In the genomic region with DNA sequence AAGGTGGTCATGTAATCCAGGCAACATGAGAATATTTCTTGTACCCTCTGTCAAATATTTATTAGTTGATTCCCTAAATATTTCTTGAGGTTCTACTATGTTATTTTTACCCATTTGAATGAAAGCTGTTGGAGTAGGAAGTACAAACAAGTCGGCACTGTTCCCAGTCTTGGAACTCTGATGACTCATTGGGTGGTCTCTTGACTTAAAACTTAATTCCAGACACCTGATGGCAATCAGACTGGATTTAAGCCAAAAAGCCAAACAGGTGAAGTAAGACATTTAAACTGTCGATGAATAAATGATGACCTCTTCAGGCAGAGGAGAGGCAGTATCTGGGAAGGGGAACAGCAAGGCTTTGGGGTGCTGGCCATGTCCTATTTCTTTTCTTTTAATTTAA, we compare ENCODE assay signal across 21 cellular contexts. TPM values are rescaled to one million over a fixed set of nuclear protein-coding genes. Genes with fewer than 3 reads are reported as not detected.
"Had no signal": no experiment of that assay in that cellular context is flagged by ENCODE, and none has a peak within 500 bp of the region (broad histone marks: within the 10 kb centered on the region; RNA-seq: fewer than 3 reads in every experiment).

No MANE protein-coding gene starts in this region.

- FAIRE-seq: frontal cortex had no signal

- H3K36me3 ChIP-seq: brain microvascular endothelial cell, lower lobe of right lung, neural progenitor cell, transverse colon, vagina had no signal

- H3K9me3 ChIP-seq: lower lobe of right lung, transverse colon, vagina had no signal

- H3K27ac Mint-ChIP-seq: activated naive CD8-positive, alpha-beta T cell treated with anti-CD3 and anti-CD28 coated beads for 36 hours; activated T-helper 1 cell treated with anti-CD3 and anti-CD28 coated beads, Interleukin-12 subunit alpha, Interleukin-12 subunit beta, Interleukin-2, Interleukin-4 antibody, amounts not matched to agents 30 ng/mL and 10 ng/mL and 1 ng/mL, durations not matched to agents 14 hours and 24 hours and 36 hours; immature natural killer cell; mesothelial cell of epicardium; neural progenitor cell; stimulated activated naive B cell treated with anti-CD40 and anti-IgM and Interleukin-4, amounts not matched to agents 10 μg/mL and 1 μg/mL and 100 μg/mL, for 72 hours had no signal

- H3K4me1 ChIP-seq: lower lobe of right lung, neural progenitor cell, vagina had no signal

- ATAC-seq: left cardiac atrium; lower lobe of right lung; stimulated activated naive B cell treated with anti-CD40 and anti-IgM and Interleukin-4, amounts not matched to agents 10 μg/mL and 1 μg/mL and 100 μg/mL, for 72 hours had no signal

- DNase-seq: activated CD4-positive, CD25-positive, alpha-beta regulatory T cell treated with anti-CD3 and anti-CD28 coated beads, Interleukin-2, amount 50 U/mL, for 72 hours; activated naive CD8-positive, alpha-beta T cell treated with anti-CD3 and anti-CD28 coated beads for 36 hours; amygdala; brain microvascular endothelial cell; cortex of kidney; effector CD8-positive, alpha-beta T cell; head of caudate nucleus; immature natural killer cell; left cardiac atrium; lower lobe of right lung; stimulated activated CD4-positive, alpha-beta T cell treated with anti-CD3 and anti-CD28 coated beads, Interleukin-2, amount 100 ng/mL, for 48 hours; stimulated activated naive B cell treated with anti-CD40 and anti-IgM and Interleukin-4, amounts not matched to agents 10 μg/mL and 1 μg/mL and 100 μg/mL, for 72 hours; transverse colon had no signal

- H3K27ac ChIP-seq: brain microvascular endothelial cell, epithelial cell of prostate, lower lobe of right lung, neural progenitor cell, transverse colon, vagina had no signal

- H3K27me3 Mint-ChIP-seq: activated naive CD8-positive, alpha-beta T cell treated with anti-CD3 and anti-CD28 coated beads for 36 hours had no signal

- H3K4me3 ChIP-seq: lower lobe of right lung, neural progenitor cell, transverse colon, vagina had no signal

- H3K27me3 ChIP-seq: brain microvascular endothelial cell, neural progenitor cell, transverse colon, vagina had no signal

- H3K36me3 Mint-ChIP-seq: activated naive CD8-positive, alpha-beta T cell treated with anti-CD3 and anti-CD28 coated beads for 36 hours; immature natural killer cell; mesothelial cell of epicardium; neural progenitor cell; stimulated activated naive B cell treated with anti-CD40 and anti-IgM and Interleukin-4, amounts not matched to agents 10 μg/mL and 1 μg/mL and 100 μg/mL, for 72 hours had no signal

- H3K4me3 Mint-ChIP-seq: activated naive CD8-positive, alpha-beta T cell treated with anti-CD3 and anti-CD28 coated beads for 36 hours; activated T-helper 1 cell treated with anti-CD3 and anti-CD28 coated beads, Interleukin-12 subunit alpha, Interleukin-12 subunit beta, Interleukin-2, Interleukin-4 antibody, amounts not matched to agents 30 ng/mL and 10 ng/mL and 1 ng/mL, durations not matched to agents 14 hours and 24 hours and 36 hours; immature natural killer cell; mesothelial cell of epicardium; neural progenitor cell; stimulated activated naive B cell treated with anti-CD40 and anti-IgM and Interleukin-4, amounts not matched to agents 10 μg/mL and 1 μg/mL and 100 μg/mL, for 72 hours had no signal

- H3K4me1 Mint-ChIP-seq: activated naive CD8-positive, alpha-beta T cell treated with anti-CD3 and anti-CD28 coated beads for 36 hours; immature natural killer cell; stimulated activated naive B cell treated with anti-CD40 and anti-IgM and Interleukin-4, amounts not matched to agents 10 μg/mL and 1 μg/mL and 100 μg/mL, for 72 hours had no signal

- H3K9me3 Mint-ChIP-seq: activated naive CD8-positive, alpha-beta T cell treated with anti-CD3 and anti-CD28 coated beads for 36 hours; activated T-helper 1 cell treated with anti-CD3 and anti-CD28 coated beads, Interleukin-12 subunit alpha, Interleukin-12 subunit beta, Interleukin-2, Interleukin-4 antibody, amounts not matched to agents 30 ng/mL and 10 ng/mL and 1 ng/mL, durations not matched to agents 14 hours and 24 hours and 36 hours; immature natural killer cell; neural progenitor cell had no signal

RNA-seq across cellular contexts. Expression of a gene that starts 22.8 kb away (rescaled TPM):
- total RNA-seq: fibroblast of lung, left cardiac atrium, mesothelial cell of epicardium, osteocyte, vagina had no signal
